ENCODE assay signal across 2 cellular contexts in the genomic region with DNA sequence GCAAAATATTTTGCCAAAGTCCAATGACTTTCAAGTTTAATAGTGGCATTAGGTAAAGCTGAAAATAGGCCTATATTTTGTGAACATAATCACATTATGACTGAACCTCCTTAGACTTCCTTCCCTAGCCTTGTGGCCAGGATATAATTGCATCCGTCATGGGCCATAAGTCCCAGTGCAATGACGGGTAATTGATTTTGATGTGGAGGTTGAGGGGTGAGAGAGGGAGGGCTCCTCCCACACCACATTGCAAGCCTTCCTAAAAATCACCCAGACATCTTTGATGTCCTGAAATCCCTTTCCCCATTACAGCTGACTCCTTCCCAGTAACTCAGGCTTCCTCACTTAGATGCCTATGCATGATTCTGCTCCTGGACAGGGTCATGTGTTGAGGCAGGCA.
TF ChIP-seq lines count a peak whose summit lies in the region.

No MANE protein-coding gene starts in this region.

TF ChIP-seq in SK-N-SH, 30 proteins besides CTCF, POLR2A, EP300 and RAD21 (continued from another document):
- TF ChIP-seq RXRA (IDR thresholded peaks at IDR 0.05; ENCODE audit: borderline replicate concordance, low read depth), result peak; percentile 62; the same call in 1 of the 2 replicates
- TF ChIP-seq, protein P1, sequence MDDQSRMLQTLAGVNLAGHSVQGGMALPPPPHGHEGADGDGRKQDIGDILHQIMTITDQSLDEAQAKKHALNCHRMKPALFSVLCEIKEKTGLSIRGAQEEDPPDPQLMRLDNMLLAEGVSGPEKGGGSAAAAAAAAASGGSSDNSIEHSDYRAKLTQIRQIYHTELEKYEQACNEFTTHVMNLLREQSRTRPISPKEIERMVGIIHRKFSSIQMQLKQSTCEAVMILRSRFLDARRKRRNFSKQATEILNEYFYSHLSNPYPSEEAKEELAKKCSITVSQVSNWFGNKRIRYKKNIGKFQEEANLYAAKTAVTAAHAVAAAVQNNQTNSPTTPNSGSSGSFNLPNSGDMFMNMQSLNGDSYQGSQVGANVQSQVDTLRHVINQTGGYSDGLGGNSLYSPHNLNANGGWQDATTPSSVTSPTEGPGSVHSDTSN (IDR thresholded peaks at IDR 0.05), result peak; percentile 94
- TF ChIP-seq, protein P2, sequence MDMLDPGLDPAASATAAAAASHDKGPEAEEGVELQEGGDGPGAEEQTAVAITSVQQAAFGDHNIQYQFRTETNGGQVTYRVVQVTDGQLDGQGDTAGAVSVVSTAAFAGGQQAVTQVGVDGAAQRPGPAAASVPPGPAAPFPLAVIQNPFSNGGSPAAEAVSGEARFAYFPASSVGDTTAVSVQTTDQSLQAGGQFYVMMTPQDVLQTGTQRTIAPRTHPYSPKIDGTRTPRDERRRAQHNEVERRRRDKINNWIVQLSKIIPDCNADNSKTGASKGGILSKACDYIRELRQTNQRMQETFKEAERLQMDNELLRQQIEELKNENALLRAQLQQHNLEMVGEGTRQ (IDR thresholded peaks at IDR 0.05; ENCODE audit: borderline replicate concordance, low read depth, low read length), result no peak
- peak; percentile 77 for TF ChIP-seq TCF12 (IDR thresholded peaks at IDR 0.05)
- TF ChIP-seq, protein P3, sequence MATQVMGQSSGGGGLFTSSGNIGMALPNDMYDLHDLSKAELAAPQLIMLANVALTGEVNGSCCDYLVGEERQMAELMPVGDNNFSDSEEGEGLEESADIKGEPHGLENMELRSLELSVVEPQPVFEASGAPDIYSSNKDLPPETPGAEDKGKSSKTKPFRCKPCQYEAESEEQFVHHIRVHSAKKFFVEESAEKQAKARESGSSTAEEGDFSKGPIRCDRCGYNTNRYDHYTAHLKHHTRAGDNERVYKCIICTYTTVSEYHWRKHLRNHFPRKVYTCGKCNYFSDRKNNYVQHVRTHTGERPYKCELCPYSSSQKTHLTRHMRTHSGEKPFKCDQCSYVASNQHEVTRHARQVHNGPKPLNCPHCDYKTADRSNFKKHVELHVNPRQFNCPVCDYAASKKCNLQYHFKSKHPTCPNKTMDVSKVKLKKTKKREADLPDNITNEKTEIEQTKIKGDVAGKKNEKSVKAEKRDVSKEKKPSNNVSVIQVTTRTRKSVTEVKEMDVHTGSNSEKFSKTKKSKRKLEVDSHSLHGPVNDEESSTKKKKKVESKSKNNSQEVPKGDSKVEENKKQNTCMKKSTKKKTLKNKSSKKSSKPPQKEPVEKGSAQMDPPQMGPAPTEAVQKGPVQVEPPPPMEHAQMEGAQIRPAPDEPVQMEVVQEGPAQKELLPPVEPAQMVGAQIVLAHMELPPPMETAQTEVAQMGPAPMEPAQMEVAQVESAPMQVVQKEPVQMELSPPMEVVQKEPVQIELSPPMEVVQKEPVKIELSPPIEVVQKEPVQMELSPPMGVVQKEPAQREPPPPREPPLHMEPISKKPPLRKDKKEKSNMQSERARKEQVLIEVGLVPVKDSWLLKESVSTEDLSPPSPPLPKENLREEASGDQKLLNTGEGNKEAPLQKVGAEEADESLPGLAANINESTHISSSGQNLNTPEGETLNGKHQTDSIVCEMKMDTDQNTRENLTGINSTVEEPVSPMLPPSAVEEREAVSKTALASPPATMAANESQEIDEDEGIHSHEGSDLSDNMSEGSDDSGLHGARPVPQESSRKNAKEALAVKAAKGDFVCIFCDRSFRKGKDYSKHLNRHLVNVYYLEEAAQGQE (IDR thresholded peaks at IDR 0.05; ENCODE audit: low read depth, low read length), result 0 out of 2 replicates have a peak, but pooled peaks have one; percentile 9
- TF ChIP-seq POLR2AphosphoS5 (IDR thresholded peaks at IDR 0.05; ENCODE audit: low read depth, low read length), result peak; percentile 54; the same call in 1 of the 2 replicates
- TF ChIP-seq JUND (IDR thresholded peaks at IDR 0.05), result peak; percentile 63
- TF ChIP-seq FOXM1 (IDR thresholded peaks at IDR 0.05; ENCODE audit: low read depth), result peak; percentile 83; the same call in 1 of the 2 replicates
- no peak for TF ChIP-seq ELF1 (IDR thresholded peaks at IDR 0.05)
- TF ChIP-seq TEAD4 (IDR thresholded peaks at IDR 0.05; ENCODE audit: borderline replicate concordance, insufficient read depth), result peak; percentile 54; the same call in 1 of the 2 replicates
- peak; percentile 53; the same call in 1 of the 2 replicates for TF ChIP-seq NFIC (IDR thresholded peaks at IDR 0.05; ENCODE audit: borderline replicate concordance)

TF ChIP-seq in K562, 482 proteins besides CTCF, POLR2A, EP300 and RAD21:
- TF ChIP-seq, protein P4, sequence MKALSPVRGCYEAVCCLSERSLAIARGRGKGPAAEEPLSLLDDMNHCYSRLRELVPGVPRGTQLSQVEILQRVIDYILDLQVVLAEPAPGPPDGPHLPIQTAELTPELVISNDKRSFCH (CRISPR knock-in tag; IDR thresholded peaks at IDR 0.05), result no peak
- TF ChIP-seq, protein P4 (tag; IDR thresholded peaks at IDR 0.05), result 0 out of 2 replicates have a peak, but pooled peaks have one; percentile 40
- no peak for TF ChIP-seq PHF21A (IDR thresholded peaks at IDR 0.05; ENCODE audit: borderline replicate concordance, low read depth)
- TF ChIP-seq, protein P2 (CRISPR knock-in tag; IDR thresholded peaks at IDR 0.05), result no peak
